Comparison of ENCODE assay signal across 17 cellular contexts in genomic region chr2:20620271-20620681, GRCh38. TPM values are rescaled to one million over a fixed set of nuclear protein-coding genes. Genes with fewer than 3 reads are reported as not detected.
A peak's percentile ranks its signal among the peaks of the same experiment; 100 is the strongest.
DNase-seq lines count a peak whose midpoint lies in the region; ATAC-seq and TF ChIP-seq lines count a peak whose summit lies in the region.
"Had no signal": no experiment of that assay in that cellular context is flagged by ENCODE, and none has a peak within 500 bp of the region (broad histone marks: within the 10 kb centered on the region; RNA-seq: fewer than 3 reads in every experiment).

No MANE protein-coding gene starts in this region.

- H3K27me3 Mint-ChIP-seq in nephron (ENCODE audit: low read depth): peaks cover 8% of the 10 kb centered on the region
- no peaks in the 10 kb centered on the region for H3K27me3 Mint-ChIP-seq in natural killer cell treated with Interleukin-12 subunit alpha and Interleukin-12 subunit beta and Interleukin-15 and Interleukin-18, amount 100 ng/mL, for 72 hours

- intact Hi-C loops in ascending aorta (cut with DNase I) (no loop called here), Right ventricle myocardium inferior (cut with DNase I) (no loop called here)

- no peak overlapping the region for H3K4me3 ChIP-seq in ascending aorta
- no peak overlapping the region for H3K4me3 ChIP-seq in tibial nerve
- H3K4me3 ChIP-seq: HAP-1 had no signal

- no peak for ATAC-seq in Right ventricle myocardium inferior
- ATAC-seq in GM18858 (IDR thresholded peaks at IDR 0.05; ENCODE audit: unreplicated experiment): no peak
- no peak for ATAC-seq in natural killer cell treated with Interleukin-12 subunit alpha and Interleukin-12 subunit beta and Interleukin-15 and Interleukin-18, amount 100 ng/mL, for 72 hours
- ATAC-seq: activated CD8-positive, alpha-beta T cell treated with anti-CD3 and anti-CD28 coated beads, Interleukin-2, amount 10 ng/mL, durations not matched to agents 7 days and 5 days; left colon had no signal

- peak; percentile 5 to 59 for DNase-seq in ascending aorta (ENCODE audit: low spot score in 2 of 2)
- DNase-seq in Right ventricle myocardium inferior (ENCODE audit: missing footprints): peak; percentile 45
- DNase-seq in tibial nerve (ENCODE audit: low spot score in 2 of 2): no peak
- no peak for DNase-seq in cortex of kidney (lab: John Stamatoyannopoulos, UW)
- DNase-seq in stimulated activated CD4-positive, alpha-beta T cell treated with anti-CD3 and anti-CD28 coated beads, Interleukin-2, amount 100 ng/mL, for 48 hours: no peak
- DNase-seq in natural killer cell treated with Interleukin-12 subunit alpha and Interleukin-12 subunit beta and Interleukin-15 and Interleukin-18, amount 100 ng/mL, for 72 hours (ENCODE audit: low spot score): no peak
- DNase-seq: activated CD8-positive, alpha-beta T cell treated with anti-CD3 and anti-CD28 coated beads, Interleukin-2, amount 10 ng/mL, durations not matched to agents 7 days and 5 days; activated gamma-delta T cell treated with Interleukin-2 at 50 U/mL for 16 hours; DMS153; NCI-H2081; NCI-H82 had no signal

- H3K27me3 ChIP-seq in ascending aorta: no peaks in the 10 kb centered on the region
- no peaks in the 10 kb centered on the region for H3K27me3 ChIP-seq in tibial nerve

- no peaks in the 10 kb centered on the region for H3K9me3 Mint-ChIP-seq in nephron
- no peaks in the 10 kb centered on the region for H3K9me3 Mint-ChIP-seq in natural killer cell treated with Interleukin-12 subunit alpha and Interleukin-12 subunit beta and Interleukin-15 and Interleukin-18, amount 100 ng/mL, for 72 hours
- H3K9me3 Mint-ChIP-seq: neural crest cell had no signal

- H3K4me1 ChIP-seq in ascending aorta (peaks cover 41 to 47% of the 10 kb centered on the region in 2 donors), tibial nerve (peaks cover 10 to 61% (median 49%) of the 10 kb centered on the region in 4 donors)
- H3K4me1 ChIP-seq: HAP-1 had no signal

- H3K36me3 ChIP-seq in ascending aorta: peaks cover 43 to 52% of the 10 kb centered on the region in 2 donors
- peaks cover 0 to 49% (median 11%) of the 10 kb centered on the region in 3 donors for H3K36me3 ChIP-seq in tibial nerve

- no peak for TF ChIP-seq EP300 in tibial nerve (IDR thresholded peaks at IDR 0.05)

- H3K36me3 Mint-ChIP-seq in nephron (ENCODE audit: low read depth): peaks cover 11% of the 10 kb centered on the region
- no peaks in the 10 kb centered on the region for H3K36me3 Mint-ChIP-seq in natural killer cell treated with Interleukin-12 subunit alpha and Interleukin-12 subunit beta and Interleukin-15 and Interleukin-18, amount 100 ng/mL, for 72 hours

- peak overlapping the region; percentile 23 to 91 (median 82) for H3K27ac Mint-ChIP-seq in nephron
- H3K27ac Mint-ChIP-seq in natural killer cell treated with Interleukin-12 subunit alpha and Interleukin-12 subunit beta and Interleukin-15 and Interleukin-18, amount 100 ng/mL, for 72 hours: peak overlapping the region in 1 of 2 donors; percentile 22

- 79 to 81% methylated on average over 8 of the region's 8 CpGs for WGBS in tibial nerve, 2 donors

- H3K27ac ChIP-seq in ascending aorta: peak overlapping the region; percentile 97 to 98
- H3K27ac ChIP-seq in tibial nerve: peak overlapping the region; percentile 88 to 97 (median 94)
- H3K27ac ChIP-seq: HL-60 had no signal

- H3K9me3 ChIP-seq in ascending aorta (no peaks in the 10 kb centered on the region), tibial nerve (no peaks in the 10 kb centered on the region)
- H3K9me3 ChIP-seq: HAP-1 had no signal

- no peak overlapping the region for H3K4me3 Mint-ChIP-seq in nephron
- H3K4me3 Mint-ChIP-seq in natural killer cell treated with Interleukin-12 subunit alpha and Interleukin-12 subunit beta and Interleukin-15 and Interleukin-18, amount 100 ng/mL, for 72 hours: no peak overlapping the region
- H3K4me3 Mint-ChIP-seq: activated CD8-positive, alpha-beta T cell treated with anti-CD3 and anti-CD28 coated beads, Interleukin-2, amount 10 ng/mL, durations not matched to agents 7 days and 5 days; neural crest cell had no signal

- TF ChIP-seq CTCF in ascending aorta (IDR thresholded peaks at IDR 0.05) (no peak), nephron (IDR thresholded peaks at IDR 0.05; ENCODE audit: unreplicated experiment in 3 of 3) (no peak), tibial nerve (IDR thresholded peaks at IDR 0.05) (no peak)

- TF ChIP-seq POLR2A in tibial nerve (IDR thresholded peaks at IDR 0.05): no peak

- peaks cover 52% of the 10 kb centered on the region for H3K4me1 Mint-ChIP-seq in nephron
- H3K4me1 Mint-ChIP-seq in natural killer cell treated with Interleukin-12 subunit alpha and Interleukin-12 subunit beta and Interleukin-15 and Interleukin-18, amount 100 ng/mL, for 72 hours (ENCODE audit: low read depth in 2 of 2): peaks cover 0 to 14% of the 10 kb centered on the region in 2 donors

RNA-seq across cellular contexts. Expression of gene HS1BP3, which starts 30.6 kb away (rescaled TPM):
- 40.0 TPM for total RNA-seq in ascending aorta
- total RNA-seq in Right ventricle myocardium inferior: 20.1 TPM
- total RNA-seq in tibial nerve: 10 to 100 TPM; 24.5 to 45.9 (median 33.8) TPM
- 1 to 10 TPM; 5.8 to 9.3 TPM for total RNA-seq in natural killer cell treated with Interleukin-12 subunit alpha and Interleukin-12 subunit beta and Interleukin-15 and Interleukin-18, amount 100 ng/mL, for 72 hours

RNA-seq across cellular contexts. Expression of gene GDF7, which starts 46.7 kb away (rescaled TPM):
- 11.6 TPM for total RNA-seq in ascending aorta
- 0.46 TPM for total RNA-seq in Right ventricle myocardium inferior
- 10 to 100 TPM in 3 of 4 donors, 1 to 10 TPM in 1; 6.3 to 20.0 (median 16.6) TPM for total RNA-seq in tibial nerve
- under 1 TPM in 1 of 2 donors, not detected in 1; 0.02 TPM for total RNA-seq in natural killer cell treated with Interleukin-12 subunit alpha and Interleukin-12 subunit beta and Interleukin-15 and Interleukin-18, amount 100 ng/mL, for 72 hours
- total RNA-seq: activated CD8-positive, alpha-beta T cell treated with anti-CD3 and anti-CD28 coated beads, Interleukin-2, amount 10 ng/mL, durations not matched to agents 7 days and 5 days had no signal

Comparison
In these comparisons a context has a peak if more than half of its experiments do, and no peak if none do; other contexts are left out.
1. DNase-seq: peak in ascending aorta (2 of 2) and Right ventricle myocardium inferior (single experiment); none in tibial nerve (0 of 2), cortex of kidney (single experiment), stimulated activated CD4-positive, alpha-beta T cell treated with anti-CD3 and anti-CD28 coated beads, Interleukin-2, amount 100 ng/mL, for 48 hours (0 of 2) and natural killer cell treated with Interleukin-12 subunit alpha and Interleukin-12 subunit beta and Interleukin-15 and Interleukin-18, amount 100 ng/mL, for 72 hours (single experiment).